1 cellular context compared by ENCODE assay signal in the genomic region with DNA sequence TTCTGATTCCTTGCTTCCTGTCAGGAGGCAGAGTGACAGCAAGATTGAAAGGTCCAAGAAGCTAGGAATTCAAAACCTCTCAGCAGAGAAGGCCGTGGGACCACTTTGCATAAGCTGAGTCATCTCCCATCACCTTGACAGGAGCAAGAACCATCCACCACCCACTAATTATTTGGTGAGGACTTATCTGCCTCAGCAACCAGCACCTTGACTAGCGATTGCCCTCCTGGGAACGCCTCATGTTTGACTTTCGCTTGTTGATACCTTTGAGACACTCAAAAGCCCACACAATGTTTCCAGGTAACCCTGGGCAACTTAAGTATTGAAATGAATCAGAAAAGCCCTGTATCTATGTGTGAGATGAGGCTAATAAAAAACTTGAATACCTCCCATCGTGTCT.
TF ChIP-seq lines count a peak whose summit lies in the region.

No MANE protein-coding gene starts in this region.

TF ChIP-seq in WTC11, 78 proteins besides CTCF, POLR2A, EP300 and RAD21 (continued from another document):
- TF ChIP-seq, protein P1, sequence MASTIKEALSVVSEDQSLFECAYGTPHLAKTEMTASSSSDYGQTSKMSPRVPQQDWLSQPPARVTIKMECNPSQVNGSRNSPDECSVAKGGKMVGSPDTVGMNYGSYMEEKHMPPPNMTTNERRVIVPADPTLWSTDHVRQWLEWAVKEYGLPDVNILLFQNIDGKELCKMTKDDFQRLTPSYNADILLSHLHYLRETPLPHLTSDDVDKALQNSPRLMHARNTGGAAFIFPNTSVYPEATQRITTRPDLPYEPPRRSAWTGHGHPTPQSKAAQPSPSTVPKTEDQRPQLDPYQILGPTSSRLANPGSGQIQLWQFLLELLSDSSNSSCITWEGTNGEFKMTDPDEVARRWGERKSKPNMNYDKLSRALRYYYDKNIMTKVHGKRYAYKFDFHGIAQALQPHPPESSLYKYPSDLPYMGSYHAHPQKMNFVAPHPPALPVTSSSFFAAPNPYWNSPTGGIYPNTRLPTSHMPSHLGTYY (CRISPR knock-in tag; IDR thresholded peaks at IDR 0.05), result no peak
- TF ChIP-seq ZNF263 (CRISPR knock-in tag; IDR thresholded peaks at IDR 0.05; ENCODE audit: low read depth), result no peak
- no peak for TF ChIP-seq SP1 (CRISPR knock-in tag; conservative IDR thresholded peaks at IDR 0.05)
- no peak for TF ChIP-seq ZNF121 (CRISPR knock-in tag; IDR thresholded peaks at IDR 0.05)
- no peak for TF ChIP-seq NFYB (CRISPR knock-in tag; conservative IDR thresholded peaks at IDR 0.05; ENCODE audit: low read depth)
- no peak for TF ChIP-seq MXD4 (CRISPR knock-in tag; IDR thresholded peaks at IDR 0.05; ENCODE audit: borderline replicate concordance)
- no peak for TF ChIP-seq CBFB (CRISPR knock-in tag; IDR thresholded peaks at IDR 0.05; ENCODE audit: low read depth)
